In genomic region chr17:70675070-70675590, GRCh38 we compare ENCODE assay signal across 28 cellular contexts.
"Had no signal": no experiment of that assay in that cellular context is flagged by ENCODE, and none has a peak within 500 bp of the region (broad histone marks: within the 10 kb centered on the region; RNA-seq: fewer than 3 reads in every experiment).

No MANE protein-coding gene starts in this region.

- H3K36me3 Mint-ChIP-seq: activated CD4-positive, alpha-beta memory T cell treated with anti-CD3 and anti-CD28 coated beads for 36 hours; activated naive CD4-positive, alpha-beta T cell treated with anti-CD3 and anti-CD28 coated beads, Interleukin-2, amount 50 U/mL, for 72 hours; brain; WTC11 had no signal

- H3K9me3 ChIP-seq: ascending aorta, SK-N-SH had no signal

- DNase-seq: activated CD4-positive, alpha-beta memory T cell treated with anti-CD3 and anti-CD28 coated beads for 36 hours; activated CD4-positive, alpha-beta T cell treated with anti-CD3 and anti-CD28 coated beads for 1 hour; activated CD4-positive, alpha-beta T cell treated with anti-CD3 and anti-CD28 coated beads, Interleukin-2, amount 10 ng/mL, durations not matched to agents 24 days and 14 days; activated CD8-positive, alpha-beta memory T cell treated with anti-CD3 and anti-CD28 coated beads for 24 hours; activated effector memory CD4-positive, alpha-beta T cell treated with anti-CD3 and anti-CD28 coated beads, Interleukin-2, amount 50 U/mL, for 16 hours; activated naive CD4-positive, alpha-beta T cell treated with Interleukin-2 at 50 U/mL for 16 hours; activated naive CD8-positive, alpha-beta T cell treated with anti-CD3 and anti-CD28 coated beads, Interleukin-2, amount 50 U/mL, for 24 hours; activated T-cell treated with anti-CD3 and anti-CD28 coated beads, Interleukin-2, amount 50 U/mL, for 4 hours; amniotic stem cell; NCI-H1092; NCI-H1417 treated with DMSO at 0.1 percent for 48 hours; NCI-H1694; NCI-H2029; NCI-H2107; NCI-H2171 treated with DMSO at 0.1 percent for 48 hours; NCI-H345; NCI-H510A; NCI-H526 treated with DMSO at 0.1 percent for 48 hours; PC-9; SHP77 treated with DMSO at 0.1 percent for 48 hours; SK-N-SH had no signal

- H3K27ac ChIP-seq: ascending aorta, KMS-11, PC-9 had no signal

- H3K4me2 ChIP-seq: KMS-11, PC-9, SK-N-SH had no signal

- H3K27ac Mint-ChIP-seq: activated CD4-positive, alpha-beta memory T cell treated with anti-CD3 and anti-CD28 coated beads for 36 hours; activated CD4-positive, alpha-beta T cell treated with anti-CD3 and anti-CD28 coated beads, Interleukin-2, amount 10 ng/mL, durations not matched to agents 24 days and 14 days; activated naive CD4-positive, alpha-beta T cell treated with anti-CD3 and anti-CD28 coated beads, Interleukin-2, amount 50 U/mL, for 72 hours; activated naive CD8-positive, alpha-beta T cell treated with anti-CD3 and anti-CD28 coated beads, Interleukin-2, amount 50 U/mL, for 24 hours; T-helper 1 cell treated with Interleukin-12 subunit alpha and Interleukin-12 subunit beta and Interleukin-4 antibody, amounts not matched to agents 30 μg/mL and 1 μg/mL, for 36 hours; WTC11 had no signal

- ATAC-seq: activated naive CD4-positive, alpha-beta T cell treated with anti-CD3 and anti-CD28 coated beads, Interleukin-2, amount 50 U/mL, for 72 hours; activated naive CD8-positive, alpha-beta T cell treated with anti-CD3 and anti-CD28 coated beads, Interleukin-2, amount 50 U/mL, for 24 hours; activated T-cell treated with anti-CD3 and anti-CD28 coated beads, Interleukin-2, amount 50 U/mL, for 4 hours; WTC11 had no signal

- H3K36me3 ChIP-seq: ascending aorta had no signal

- H3K4me1 ChIP-seq: ascending aorta had no signal

- H3K9ac ChIP-seq: KMS-11, SK-N-SH had no signal

- H3K4me1 Mint-ChIP-seq: activated CD4-positive, alpha-beta T cell treated with anti-CD3 and anti-CD28 coated beads, Interleukin-2, amount 10 ng/mL, durations not matched to agents 24 days and 14 days; activated naive CD8-positive, alpha-beta T cell treated with anti-CD3 and anti-CD28 coated beads, Interleukin-2, amount 50 U/mL, for 24 hours; central memory CD8-positive, alpha-beta T cell had no signal

- H2AFZ ChIP-seq: PC-9 had no signal

- H3K9me3 Mint-ChIP-seq: activated CD4-positive, alpha-beta memory T cell treated with anti-CD3 and anti-CD28 coated beads for 36 hours; activated CD4-positive, alpha-beta T cell treated with anti-CD3 and anti-CD28 coated beads, Interleukin-2, amount 10 ng/mL, durations not matched to agents 24 days and 14 days; activated naive CD8-positive, alpha-beta T cell treated with anti-CD3 and anti-CD28 coated beads, Interleukin-2, amount 50 U/mL, for 24 hours; activated T-cell treated with anti-CD3 and anti-CD28 coated beads, Interleukin-2, amount 50 U/mL, for 4 hours; brain; T-helper 1 cell treated with Interleukin-12 subunit alpha and Interleukin-12 subunit beta and Interleukin-4 antibody, amounts not matched to agents 30 μg/mL and 1 μg/mL, for 36 hours; WTC11 had no signal

- H3K27me3 ChIP-seq: ascending aorta had no signal

- H3K4me3 Mint-ChIP-seq: activated CD4-positive, alpha-beta memory T cell treated with anti-CD3 and anti-CD28 coated beads for 36 hours; activated CD4-positive, alpha-beta T cell treated with anti-CD3 and anti-CD28 coated beads, Interleukin-2, amount 10 ng/mL, durations not matched to agents 24 days and 14 days; activated naive CD8-positive, alpha-beta T cell treated with anti-CD3 and anti-CD28 coated beads, Interleukin-2, amount 50 U/mL, for 24 hours; activated T-cell treated with anti-CD3 and anti-CD28 coated beads, Interleukin-2, amount 50 U/mL, for 4 hours; brain; central memory CD8-positive, alpha-beta T cell; T-helper 1 cell treated with Interleukin-12 subunit alpha and Interleukin-12 subunit beta and Interleukin-4 antibody, amounts not matched to agents 30 μg/mL and 1 μg/mL, for 36 hours; WTC11 had no signal

- H3K4me3 ChIP-seq: ascending aorta, PC-9 had no signal

- H3K27me3 Mint-ChIP-seq: activated CD4-positive, alpha-beta memory T cell treated with anti-CD3 and anti-CD28 coated beads for 36 hours; activated CD4-positive, alpha-beta T cell treated with anti-CD3 and anti-CD28 coated beads, Interleukin-2, amount 10 ng/mL, durations not matched to agents 24 days and 14 days; brain; central memory CD8-positive, alpha-beta T cell had no signal
